ENCODE assay signal across 16 cellular contexts in the genomic region with DNA sequence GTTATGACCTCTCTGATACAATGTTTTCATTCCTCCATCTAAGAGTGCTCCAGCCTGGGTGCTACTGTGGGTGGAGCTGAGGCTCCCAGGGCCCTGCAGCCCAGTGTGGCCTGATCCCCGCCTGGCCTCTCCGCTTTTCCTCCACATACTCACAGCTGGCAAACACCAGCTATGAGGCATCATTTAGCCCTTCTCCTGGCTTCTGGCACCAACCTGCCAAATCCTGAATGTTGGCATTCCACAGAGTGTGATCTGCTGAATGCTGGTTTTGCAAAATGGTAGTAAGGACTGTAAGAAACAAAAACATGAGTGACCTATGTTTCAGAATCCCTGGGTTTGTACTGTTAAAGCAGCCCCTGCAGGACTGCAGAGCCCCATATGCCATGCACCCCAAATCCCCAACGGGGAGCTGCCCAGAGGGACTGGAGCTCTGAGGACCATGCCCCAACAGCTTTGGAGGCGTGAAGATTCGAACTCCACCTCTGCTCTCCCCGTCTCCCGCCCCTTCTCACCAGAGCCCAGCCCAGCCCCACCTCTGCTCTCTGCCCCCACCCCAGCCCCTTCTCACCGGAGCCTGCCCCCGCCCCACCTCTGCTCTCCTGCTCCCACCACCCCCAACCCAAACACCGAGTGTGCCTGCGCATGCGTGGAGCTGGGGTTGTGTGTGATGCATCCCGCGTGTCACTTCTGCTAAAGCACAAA. TPM values are rescaled to one million over a fixed set of nuclear protein-coding genes. Genes with fewer than 3 reads are reported as not detected.
A peak's percentile ranks its signal among the peaks of the same experiment; 100 is the strongest.
DNase-seq lines count a peak whose midpoint lies in the region; ATAC-seq and TF ChIP-seq lines count a peak whose summit lies in the region.
"Had no signal": no experiment of that assay in that cellular context is flagged by ENCODE, and none has a peak within 500 bp of the region (broad histone marks: within the 10 kb centered on the region; RNA-seq: fewer than 3 reads in every experiment).

No MANE protein-coding gene starts in this region.

- intact Hi-C loops in gastrocnemius medialis (cut with DNase I; ENCODE audit: low total_unique reads) (loop anchor here (5.0 kb wide), 1 partner anchor 35 kb away; no protein-coding TSS in a partner anchor), Right ventricle myocardium inferior (cut with DNase I) (no loop called here), left ventricle myocardium inferior (cut with micrococcal nuclease) (no loop called here)

- peak overlapping the region in 2 of 4 donors; percentile 25 to 39 for H3K4me3 ChIP-seq in gastrocnemius medialis
- no peak overlapping the region for H3K4me3 ChIP-seq in left ventricle myocardium inferior
- H3K4me3 ChIP-seq: body of pancreas, SJSA1 had no signal

- H3K36me3 Mint-ChIP-seq in T-helper 17 cell (ENCODE audit: low read depth), result peaks cover 2% of the 10 kb centered on the region
- peaks cover 25% of the 10 kb centered on the region for H3K36me3 Mint-ChIP-seq in activated T-helper 17 cell treated with anti-CD3 and anti-CD28 coated beads, Interleukin-2, amount 50 U/mL, for 72 hours (ENCODE audit: low read depth)

- in situ Hi-C loops in gastrocnemius medialis (cut with MboI; ENCODE audit: low sequenced_read_pairs in 4 of 4), result no loop called here

- H3K27me3 Mint-ChIP-seq in T-helper 17 cell, result no peaks in the 10 kb centered on the region
- H3K27me3 Mint-ChIP-seq in activated T-helper 17 cell treated with anti-CD3 and anti-CD28 coated beads, Interleukin-2, amount 50 U/mL, for 72 hours, result no peaks in the 10 kb centered on the region
- H3K27me3 Mint-ChIP-seq: CD8-positive, alpha-beta memory T cell had no signal

- H3K27me3 ChIP-seq in foreskin keratinocyte, result no peaks in the 10 kb centered on the region
- no peaks in the 10 kb centered on the region for H3K27me3 ChIP-seq in gastrocnemius medialis
- no peaks in the 10 kb centered on the region for H3K27me3 ChIP-seq in left ventricle myocardium inferior (ENCODE audit: low read depth)
- H3K27me3 ChIP-seq: body of pancreas, SJSA1 had no signal

- peaks cover 36% of the 10 kb centered on the region for H3K4me1 Mint-ChIP-seq in T-helper 17 cell
- H3K4me1 Mint-ChIP-seq in activated T-helper 17 cell treated with anti-CD3 and anti-CD28 coated beads, Interleukin-2, amount 50 U/mL, for 72 hours, result peaks cover 16% of the 10 kb centered on the region

- H3K27ac ChIP-seq in foreskin keratinocyte, result no peak overlapping the region
- peak overlapping the region; percentile 88 to 96 (median 92) for H3K27ac ChIP-seq in gastrocnemius medialis
- no peak overlapping the region for H3K27ac ChIP-seq in left ventricle myocardium inferior (replicated peaks)
- H3K27ac ChIP-seq: body of pancreas, SJSA1, VCaP had no signal

- TF ChIP-seq CTCF in foreskin keratinocyte (conservative IDR thresholded peaks at IDR 0.05) (no peak), gastrocnemius medialis (IDR thresholded peaks at IDR 0.05 in 4 of 5, conservative IDR thresholded peaks at IDR 0.05 in 1 of 5) (no peak), left ventricle myocardium inferior (IDR thresholded peaks at IDR 0.05; ENCODE audit: borderline replicate concordance) (no peak)

- no peaks in the 10 kb centered on the region for H3K9me3 Mint-ChIP-seq in activated T-helper 17 cell treated with anti-CD3 and anti-CD28 coated beads, Interleukin-2, amount 50 U/mL, for 72 hours
- H3K9me3 Mint-ChIP-seq: activated T-cell treated with anti-CD3 and anti-CD28 coated beads, Interleukin-2, amount 50 U/mL, for 72 hours; CD8-positive, alpha-beta memory T cell had no signal

- H3K4me1 ChIP-seq in foreskin keratinocyte (no peaks in the 10 kb centered on the region), gastrocnemius medialis (peaks cover 64 to 71% of the 10 kb centered on the region in 2 donors), left ventricle myocardium inferior (peaks cover 90% of the 10 kb centered on the region)

- peaks cover 0 to 21% of the 10 kb centered on the region in 2 donors for H3K36me3 ChIP-seq in gastrocnemius medialis
- H3K36me3 ChIP-seq in left ventricle myocardium inferior, result peaks cover 16% of the 10 kb centered on the region

- no peak overlapping the region for H3K27ac Mint-ChIP-seq in T-helper 17 cell
- no peak overlapping the region for H3K27ac Mint-ChIP-seq in activated T-helper 17 cell treated with anti-CD3 and anti-CD28 coated beads, Interleukin-2, amount 50 U/mL, for 72 hours
- H3K27ac Mint-ChIP-seq: activated T-cell treated with anti-CD3 and anti-CD28 coated beads, Interleukin-2, amount 50 U/mL, for 72 hours had no signal

- no peaks in the 10 kb centered on the region for H3K9me3 ChIP-seq in T-helper 17 cell (ENCODE audit: control insufficient read depth, low read length, poor library complexity, severe bottlenecking)
- no peaks in the 10 kb centered on the region for H3K9me3 ChIP-seq in gastrocnemius medialis
- H3K9me3 ChIP-seq in left ventricle myocardium inferior (replicated peaks), result no peaks in the 10 kb centered on the region
- H3K9me3 ChIP-seq: body of pancreas had no signal

- TF ChIP-seq POLR2A in gastrocnemius medialis (IDR thresholded peaks at IDR 0.05), result no peak

- ATAC-seq in T-helper 17 cell, result no peak
- ATAC-seq in foreskin keratinocyte, result peak; percentile 68
- no peak for ATAC-seq in gastrocnemius medialis
- ATAC-seq in Right ventricle myocardium inferior, result no peak
- no peak for ATAC-seq in activated T-helper 17 cell treated with anti-CD3 and anti-CD28 coated beads, Interleukin-2, amount 50 U/mL, for 72 hours (replicated peaks)
- ATAC-seq: activated T-cell treated with anti-CD3 and anti-CD28 coated beads, Interleukin-2, amount 50 U/mL, for 72 hours; body of pancreas had no signal

- H3K4me3 Mint-ChIP-seq in T-helper 17 cell, result peak overlapping the region; percentile 7
- H3K4me3 Mint-ChIP-seq in activated T-helper 17 cell treated with anti-CD3 and anti-CD28 coated beads, Interleukin-2, amount 50 U/mL, for 72 hours, result no peak overlapping the region
- H3K4me3 Mint-ChIP-seq: activated T-cell treated with anti-CD3 and anti-CD28 coated beads, Interleukin-2, amount 50 U/mL, for 72 hours had no signal

- DNase-seq in EH (ENCODE audit: low read depth) (peak; percentile 40), T-helper 17 cell (no peak), foreskin keratinocyte (peak; percentile 48 to 85), gastrocnemius medialis (no peak), GM19238 (ENCODE audit: insufficient read length, low spot score) (no peak), Right ventricle myocardium inferior (ENCODE audit: missing footprints) (no peak), left ventricle myocardium inferior (no peak)
- DNase-seq: activated T-cell treated with anti-CD3 and anti-CD28 coated beads, Interleukin-2, amount 50 U/mL, for 72 hours; CD8-positive, alpha-beta memory T cell; NCI-H1417 treated with DMSO at 0.1 percent for 48 hours; NCI-H774; retina had no signal

RNA-seq across cellular contexts. Expression of a gene that starts 4.2 kb away (rescaled TPM):
- total RNA-seq in T-helper 17 cell (10 to 100 TPM; 43.6 to 56.9 TPM), foreskin keratinocyte (32.7 and 33.7 TPM in 2 replicates), gastrocnemius medialis (100 to 1,000 TPM in 2 of 4 donors, 10 to 100 TPM in 2; 43.3 to 121 (median 107) TPM), Right ventricle myocardium inferior (29.3 TPM), left ventricle myocardium inferior (27.4 TPM)
- polyA plus RNA-seq in foreskin keratinocyte, result 35.1 and 36.7 TPM in 2 replicates
- 10 to 100 TPM; 16.8 to 19.5 TPM for total RNA-seq in activated T-helper 17 cell treated with anti-CD3 and anti-CD28 coated beads, Interleukin-2, amount 50 U/mL, for 72 hours

RNA-seq across cellular contexts. Expression of a gene that starts 17.2 kb away (rescaled TPM):
- total RNA-seq in T-helper 17 cell (10 to 100 TPM; 17.9 to 21.5 TPM), foreskin keratinocyte (23.9 and 26.1 TPM in 2 replicates), gastrocnemius medialis (10 to 100 TPM in 1 of 4 donors, 1 to 10 TPM in 2, under 1 TPM in 1; 0.94 to 13.4 (median 6.9) TPM), Right ventricle myocardium inferior (12.5 TPM), left ventricle myocardium inferior (12.2 TPM)
- 28.2 and 32.0 TPM in 2 replicates for polyA plus RNA-seq in foreskin keratinocyte
- total RNA-seq in activated T-helper 17 cell treated with anti-CD3 and anti-CD28 coated beads, Interleukin-2, amount 50 U/mL, for 72 hours, result 1 to 10 TPM; 2.7 to 9.2 TPM

RNA-seq across cellular contexts. Expression of a gene that starts 41.2 kb away (rescaled TPM):
- 10 to 100 TPM; 75.2 to 77.2 TPM for total RNA-seq in T-helper 17 cell
- 124 and 135 TPM in 2 replicates for total RNA-seq in foreskin keratinocyte
- 187 and 200 TPM in 2 replicates for polyA plus RNA-seq in foreskin keratinocyte
- total RNA-seq in gastrocnemius medialis, result 100 to 1,000 TPM in 1 of 4 donors, 10 to 100 TPM in 3; 39.9 to 105 (median 66.4) TPM
- 90.8 TPM for total RNA-seq in Right ventricle myocardium inferior
- 100 to 1,000 TPM; 115 to 197 TPM for total RNA-seq in activated T-helper 17 cell treated with anti-CD3 and anti-CD28 coated beads, Interleukin-2, amount 50 U/mL, for 72 hours
- 92.0 TPM for total RNA-seq in left ventricle myocardium inferior

Comparison
In these comparisons a context has a peak if more than half of its experiments do, and no peak if none do; other contexts are left out.
1. DNase-seq: peak in EH (single experiment) and foreskin keratinocyte (2 of 2); none in T-helper 17 cell (0 of 3), gastrocnemius medialis (0 of 2), GM19238 (single experiment), Right ventricle myocardium inferior (single experiment) and left ventricle myocardium inferior (single experiment).
2. H3K27ac ChIP-seq: peak in gastrocnemius medialis (4 of 4); none in foreskin keratinocyte (single experiment) and left ventricle myocardium inferior (single experiment).